ENCODE assay signal across 8 cellular contexts in the genomic region with DNA sequence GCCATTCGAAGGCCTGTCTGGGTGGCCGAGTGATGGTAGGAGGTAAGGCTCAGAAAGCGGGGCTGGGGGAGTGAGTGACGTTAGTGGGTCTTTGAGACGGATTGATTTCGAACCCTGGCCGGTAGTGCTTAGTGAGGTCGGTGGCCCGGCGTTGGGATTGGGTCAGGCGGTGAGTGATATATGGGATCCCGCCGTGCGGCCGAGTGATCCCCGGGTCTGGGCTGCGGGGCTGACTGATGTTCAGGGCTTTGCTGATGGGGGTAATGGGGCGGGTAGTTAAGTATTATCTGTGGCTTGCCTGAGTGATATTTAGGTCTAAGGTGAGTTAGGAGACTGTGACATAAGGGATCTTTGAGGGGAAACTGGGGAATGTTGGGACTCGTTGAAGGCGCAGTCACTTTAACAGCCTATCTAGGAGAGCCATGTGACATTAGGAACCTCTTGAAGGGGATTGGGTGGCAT. TPM values are rescaled to one million over a fixed set of nuclear protein-coding genes. Genes with fewer than 3 reads are reported as not detected.
DNase-seq lines count a peak whose midpoint lies in the region; ATAC-seq, FAIRE-seq and TF ChIP-seq lines count a peak whose summit lies in the region.

No MANE protein-coding gene starts in this region.

- H2AFZ ChIP-seq in OCI-LY1 (ENCODE audit: low read length) (no peak overlapping the region), H1 (ENCODE audit: low read length) (no peak overlapping the region)

- no peak overlapping the region for H2AK5ac ChIP-seq in H1 (ENCODE audit: low read depth, low read length)

- no peak overlapping the region for H2BK120ac ChIP-seq in H1 (replicated peaks; ENCODE audit: low read depth, low read length)

- H3F3A ChIP-seq in OCI-LY1 (ENCODE audit: insufficient read depth, low read length), result no peaks in the 10 kb centered on the region

- H3K9me3 ChIP-seq in OCI-LY1 (ENCODE audit: low read length) (no peaks in the 10 kb centered on the region), H1 (ENCODE audit: insufficient read depth in 2 of 2, low read depth in 1 of 2, low read length in 1 of 2) (no peaks in the 10 kb centered on the region)

- H3K56ac ChIP-seq in H1 (replicated peaks; ENCODE audit: insufficient read length, low read depth, low read length), result peak overlapping the region; percentile 55

- TF ChIP-seq POLR2A in H1 (IDR thresholded peaks at IDR 0.05; ENCODE audit: control extremely low read depth in 1 of 2, low read depth in 2 of 2, low read length in 2 of 2), result no peak

- POLR2A ChIA-PET in H1 (lab: Charles Lee; ENCODE audit: partially characterized antibody), result interaction anchor here (0.6 to 2.8 kb wide), 8 partner anchors 9 to 301 kb away, joined by 3 to 8 read pairs (median 4); no protein-coding TSS in a partner anchor

- H3K4ac ChIP-seq in H1 (replicated peaks; ENCODE audit: insufficient read length, low read depth, low read length), result no peak overlapping the region

- peak overlapping the region; percentile 95 to 98 (median 97) for H3K27ac Mint-ChIP-seq in nephron

- peaks cover 6% of the 10 kb centered on the region; the same call in 1 of the 2 replicates for H3K79me1 ChIP-seq in H1 (ENCODE audit: low read depth, low read length)

- no peaks in the 10 kb centered on the region for H3K9me3 Mint-ChIP-seq in nephron

- TF ChIP-seq RAD21 in H1 (IDR thresholded peaks at IDR 0.05 in 1 of 2, conservative IDR thresholded peaks at IDR 0.05 in 1 of 2; ENCODE audit: low read depth in 2 of 2, low read length in 2 of 2), result no peak

- H3K18ac ChIP-seq in H1 (ENCODE audit: extremely low read depth, low read length), result no peak overlapping the region

- H3K4me3 ChIP-seq in GM08714 (ENCODE audit: low read length) (peak overlapping the region; percentile 89), OCI-LY1 (ENCODE audit: low read depth, low read length, poor library complexity, severe bottlenecking) (peak overlapping the region; percentile 70), H1 (ENCODE audit: extremely low read depth in 1 of 4, insufficient read depth in 2 of 4, low read depth in 3 of 4, low read length in 4 of 4) (peak overlapping the region; percentile 66 to 98 (median 86))

- no peak overlapping the region for H3K14ac ChIP-seq in H1 (ENCODE audit: insufficient read length)

- H3K27me3 ChIP-seq in OCI-LY1 (ENCODE audit: insufficient read depth, low read length), result no peaks in the 10 kb centered on the region
- H3K27me3 ChIP-seq in H1 (replicated peaks in 1 of 4; ENCODE audit: control insufficient read depth in 3 of 4, extremely low read depth in 1 of 4, insufficient read depth in 3 of 4, low read length in 3 of 4), result no peaks in the 10 kb centered on the region

- peaks cover 40% of the 10 kb centered on the region for H3K36me3 ChIP-seq in OCI-LY1 (ENCODE audit: insufficient read depth, low read length)
- H3K36me3 ChIP-seq in H1 (ENCODE audit: control insufficient read depth in 2 of 4, insufficient read depth in 4 of 4, low read length in 3 of 4), result peaks cover 15 to 36% (median 23%) of the 10 kb centered on the region in 4 experiments

- H4K5ac ChIP-seq in H1 (ENCODE audit: insufficient read length, low read depth, low read length), result no peak overlapping the region

- H3K36me3 Mint-ChIP-seq in nephron (ENCODE audit: low read depth), result peaks cover 39% of the 10 kb centered on the region

- H3K4me1 Mint-ChIP-seq in nephron, result peaks cover 28% of the 10 kb centered on the region

- DNase-seq in H1 (ENCODE audit: low read depth in 1 of 2, low spot score in 2 of 2), result no peak
- no peak for DNase-seq in NCI-H524 treated with DMSO at 0.1 percent for 48 hours (lab: John Stamatoyannopoulos, UW)
- DNase-seq in NCI-H1105 (lab: John Stamatoyannopoulos, UW), result no peak
- no peak for DNase-seq in NCI-H1417 treated with DMSO at 0.1 percent for 48 hours (lab: John Stamatoyannopoulos, UW)

- H3K79me2 ChIP-seq in OCI-LY1 (ENCODE audit: insufficient read depth, low read length) (peaks cover 13% of the 10 kb centered on the region), H1 (ENCODE audit: control insufficient read depth in 1 of 2, insufficient read depth in 2 of 2, low read length in 2 of 2) (peaks cover 3 to 21% of the 10 kb centered on the region in 2 experiments; a peak in 3 of 4 replicates)

- H4K8ac ChIP-seq in H1 (ENCODE audit: extremely low read depth, insufficient read depth, low read length), result no peak overlapping the region

- H3K27me3 Mint-ChIP-seq in nephron (ENCODE audit: low read depth), result no peaks in the 10 kb centered on the region

- H3K4me1 ChIP-seq in OCI-LY1 (ENCODE audit: insufficient read depth, low read length, severe bottlenecking) (peaks cover 46% of the 10 kb centered on the region), H1 (replicated peaks in 1 of 4; ENCODE audit: control insufficient read depth in 3 of 4, insufficient read depth in 4 of 4, low read length in 3 of 4) (peaks cover 0 to 2% (median 0%) of the 10 kb centered on the region in 4 experiments; a peak in 1 of 7 replicates)

- no peak for TF ChIP-seq EP300 in H1 (IDR thresholded peaks at IDR 0.05; ENCODE audit: borderline replicate concordance in 1 of 2, low read depth in 2 of 2, low read length in 2 of 2)

- H3K4me2 ChIP-seq in OCI-LY1 (ENCODE audit: low read length) (peak overlapping the region; percentile 98), H1 (ENCODE audit: insufficient read depth in 1 of 2, low read depth in 2 of 2, low read length in 2 of 2) (peak overlapping the region; percentile 85 to 98)

- no peak overlapping the region for H2BK15ac ChIP-seq in H1 (ENCODE audit: low read length)

- peaks cover 5% of the 10 kb centered on the region for H3K23me2 ChIP-seq in H1 (ENCODE audit: low read depth, low read length)

- H3K9me2 ChIP-seq in OCI-LY1 (ENCODE audit: low read depth, low read length), result no peaks in the 10 kb centered on the region

- FAIRE-seq in H1 (lab: Jason Lieb, UNC), result no peak

- no peak overlapping the region for H2BK12ac ChIP-seq in H1 (ENCODE audit: low read depth, low read length)

- H3K23ac ChIP-seq in H1 (ENCODE audit: insufficient read length), result no peak overlapping the region

- CTCF ChIA-PET in H1 (lab: Charles Lee; ENCODE audit: partially characterized antibody), result interaction anchor here (1.0 to 2.0 kb wide), 6 partner anchors 7 to 128 kb away, joined by 3 to 11 read pairs (median 4); no protein-coding TSS in a partner anchor

- no peak overlapping the region for H4K91ac ChIP-seq in H1 (replicated peaks; ENCODE audit: insufficient read length, low read length)

- H4K20me1 ChIP-seq in OCI-LY1 (ENCODE audit: insufficient read depth, low read length) (no peaks in the 10 kb centered on the region), H1 (replicated peaks in 1 of 2; ENCODE audit: control insufficient read depth in 1 of 2, insufficient read depth in 2 of 2, low read length in 2 of 2) (peaks cover 2 to 8% of the 10 kb centered on the region in 2 experiments)

- H3K4me3 Mint-ChIP-seq in nephron, result peak overlapping the region; percentile 98 to 99 (median 99)

- H3K27ac ChIP-seq in OCI-LY1 (ENCODE audit: low read depth, low read length, poor library complexity, severe bottlenecking) (peak overlapping the region; percentile 3), H1 (ENCODE audit: low read depth, low read length) (no peak overlapping the region; the same call in 1 of the 2 replicates)

- 6% methylated on average over 17 of the region's 20 CpGs; no CpG with 5 or more reads in 1 of the 2 experiments for WGBS in H1 (ENCODE audit: extremely low coverage in 1 of 2, insufficient coverage in 1 of 2, insufficient read length in 1 of 2, insufficient replicate concordance in 2 of 2, low coverage in 1 of 2, low lambda C conversion rate in 2 of 2, missing lambda C conversion rate in 1 of 2), 2 experiments

- H2BK5ac ChIP-seq in H1 (ENCODE audit: low read depth, low read length), result peak overlapping the region; percentile 71

- H2BK20ac ChIP-seq in H1 (ENCODE audit: low read length), result no peak overlapping the region

- no peak for ATAC-seq in GM21723 (IDR thresholded peaks at IDR 0.05; ENCODE audit: unreplicated experiment)

- H3K9ac ChIP-seq in OCI-LY1 (ENCODE audit: low read length) (peak overlapping the region; percentile 69), H1 (replicated peaks in 1 of 4; ENCODE audit: extremely low read depth in 1 of 4, low read depth in 3 of 4, low read length in 3 of 4) (peak overlapping the region; percentile 67 to 78 (median 68))

- TF ChIP-seq CTCF in OCI-LY1 (IDR thresholded peaks at IDR 0.05; ENCODE audit: low read length) (no peak), H1 (IDR thresholded peaks at IDR 0.05; ENCODE audit: control extremely low read depth in 1 of 3, insufficient read depth in 1 of 3, low read depth in 1 of 3, low read length in 3 of 3) (no peak), nephron (IDR thresholded peaks at IDR 0.05; ENCODE audit: unreplicated experiment in 3 of 3) (no peak)

RNA-seq across cellular contexts. Expression of a gene that starts 0.4 kb away (rescaled TPM):
- 126 and 127 TPM in 2 replicates for total RNA-seq in H1 (2021; fragmentation: NEBNext Ultra II Directional; extraction: Animal tissue kit (Norgen Biotek cat#: 25700))
- polyA plus RNA-seq in H1 (2011; rRNA removed), result 116 and 148 TPM in 2 replicates
- polyA plus RNA-seq in H1 (2011; cell fraction: cytosol; rRNA removed), result 128 TPM
- 158 TPM for polyA plus RNA-seq in H1 (2011; cell fraction: nucleus; rRNA removed)
- polyA plus RNA-seq in H1 (2012, experiment 1 of 2), result 130 to 163 TPM (median 157 TPM) in 4 replicates
- 164 TPM for polyA plus RNA-seq in H1 (2012, experiment 2 of 2)
- 79.2 TPM for polyA plus RNA-seq in H1 (2013, experiment 1 of 2)
- 73.0 TPM for polyA plus RNA-seq in H1 (2013, experiment 2 of 2)
- 48.7 and 77.4 TPM in 2 replicates for polyA minus RNA-seq in H1 (2011; rRNA and poly(A)+ RNA removed)
- 70.6 TPM for polyA minus RNA-seq in H1 (2011; cell fraction: cytosol; rRNA and poly(A)+ RNA removed)
- polyA minus RNA-seq in H1 (2011; cell fraction: nucleus; rRNA and poly(A)+ RNA removed), result 36.8 TPM

RNA-seq across cellular contexts. Expression of a gene that starts 25.4 kb away (rescaled TPM):
- total RNA-seq in H1 (2021; fragmentation: NEBNext Ultra II Directional; extraction: Animal tissue kit (Norgen Biotek cat#: 25700)), result 1.1 and 1.9 TPM in 2 replicates
- 0.05 and 0.21 TPM in 2 replicates for polyA plus RNA-seq in H1 (2011; rRNA removed)
- 0.22 TPM for polyA plus RNA-seq in H1 (2011; cell fraction: cytosol; rRNA removed)
- polyA plus RNA-seq in H1 (2011; cell fraction: nucleus; rRNA removed), result 0.13 TPM
- 0.48 to 1.1 TPM (median 0.63 TPM) in 4 replicates for polyA plus RNA-seq in H1 (2012, experiment 1 of 2)
- not detected for polyA plus RNA-seq in H1 (2012, experiment 2 of 2)
- 0.49 TPM for polyA plus RNA-seq in H1 (2013, experiment 1 of 2)
- polyA plus RNA-seq in H1 (2013, experiment 2 of 2), result 0.35 TPM
- polyA minus RNA-seq in H1 (2011; rRNA and poly(A)+ RNA removed), result 1.6 and 2.2 TPM in 2 replicates
- polyA minus RNA-seq in H1 (2011; cell fraction: cytosol; rRNA and poly(A)+ RNA removed), result 1.7 TPM
- 3.0 TPM for polyA minus RNA-seq in H1 (2011; cell fraction: nucleus; rRNA and poly(A)+ RNA removed)

RNA-seq across cellular contexts. Expression of a gene that starts 37.0 kb away (rescaled TPM):
- total RNA-seq in H1 (2021; fragmentation: NEBNext Ultra II Directional; extraction: Animal tissue kit (Norgen Biotek cat#: 25700)), result 2.9 and 3.1 TPM in 2 replicates
- polyA plus RNA-seq in H1 (2011; rRNA removed), result 1.1 and 2.6 TPM in 2 replicates
- polyA plus RNA-seq in H1 (2011; cell fraction: cytosol; rRNA removed), result 2.0 TPM
- polyA plus RNA-seq in H1 (2011; cell fraction: nucleus; rRNA removed), result 7.4 TPM
- polyA plus RNA-seq in H1 (2012, experiment 1 of 2), result 1.6 to 3.0 TPM (median 2.0 TPM) in 4 replicates
- polyA plus RNA-seq in H1 (2012, experiment 2 of 2), result 1.2 TPM
- 0.61 TPM for polyA plus RNA-seq in H1 (2013, experiment 1 of 2)
- polyA plus RNA-seq in H1 (2013, experiment 2 of 2), result 0.55 TPM
- polyA minus RNA-seq in H1 (2011; rRNA and poly(A)+ RNA removed), result 1.2 and 2.8 TPM in 2 replicates
- 4.7 TPM for polyA minus RNA-seq in H1 (2011; cell fraction: cytosol; rRNA and poly(A)+ RNA removed)
- 7.3 TPM for polyA minus RNA-seq in H1 (2011; cell fraction: nucleus; rRNA and poly(A)+ RNA removed)
